Comparison of ENCODE assay signal across 30 cellular contexts in the genomic region with DNA sequence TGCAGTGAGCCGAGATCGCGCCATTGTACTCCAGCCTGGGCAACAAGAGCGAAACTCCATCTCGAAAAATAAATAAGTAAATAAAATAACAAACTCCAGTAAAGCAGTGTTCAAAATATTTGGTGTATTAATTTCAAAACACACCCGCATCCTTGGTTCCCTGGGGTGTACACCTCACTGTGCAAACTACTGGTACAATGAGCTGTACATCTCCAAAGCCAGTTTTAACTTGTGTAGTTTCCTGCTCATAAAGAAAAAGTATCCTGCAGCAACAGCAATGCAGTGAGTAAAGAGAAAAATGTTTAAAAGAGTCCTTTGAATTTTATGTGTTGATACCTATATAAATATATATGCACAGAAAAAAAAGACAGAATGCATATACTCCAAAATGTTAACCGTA.
"Had no signal": no experiment of that assay in that cellular context is flagged by ENCODE, and none has a peak within 500 bp of the region (broad histone marks: within the 10 kb centered on the region; RNA-seq: fewer than 3 reads in every experiment).

No MANE protein-coding gene starts in this region.

- H3K27ac ChIP-seq: ascending aorta, Peyer's patch, WERI-Rb-1 had no signal

- H3K36me3 ChIP-seq: ascending aorta, Peyer's patch had no signal

- H3K9me3 ChIP-seq: ascending aorta, Peyer's patch had no signal

- H3K36me3 Mint-ChIP-seq: activated naive CD8-positive, alpha-beta T cell treated with anti-CD3 and anti-CD28 coated beads for 36 hours had no signal

- DNase-seq: activated CD4-positive, alpha-beta memory T cell treated with anti-CD3 and anti-CD28 coated beads, Interleukin-2, amount 10 ng/mL, durations not matched to agents 7 days and 5 days; activated CD4-positive, alpha-beta T cell treated with anti-CD3 and anti-CD28 coated beads for 1 hour; activated CD4-positive, alpha-beta T cell treated with anti-CD3 and anti-CD28 coated beads for 48 hours; activated CD4-positive, CD25-positive, alpha-beta regulatory T cell; activated CD8-positive, alpha-beta memory T cell treated with anti-CD3 and anti-CD28 coated beads for 24 hours; activated CD8-positive, alpha-beta memory T cell treated with anti-CD3 and anti-CD28 coated beads, Interleukin-2, amount 10 ng/mL, durations not matched to agents 7 days and 5 days; activated CD8-positive, alpha-beta memory T cell treated with anti-CD3 and anti-CD28 coated beads, Interleukin-2, amount 50 U/mL, for 48 hours; activated effector memory CD4-positive, alpha-beta T cell treated with Interleukin-2 at 50 U/mL for 16 hours; activated naive CD4-positive, alpha-beta T cell; activated naive CD4-positive, alpha-beta T cell treated with anti-CD3 and anti-CD28 coated beads, Interleukin-2, amount 50 U/mL, for 16 hours; activated naive CD8-positive, alpha-beta T cell treated with anti-CD3 and anti-CD28 coated beads for 36 hours; activated T-cell treated with anti-CD3 and anti-CD28 coated beads, Interleukin-2, amount 50 U/mL, for 48 hours; amygdala; NCI-H1092 treated with DMSO at 0.1 percent for 48 hours; NCI-H1417; NCI-H146; NCI-H1930; NCI-H2081 treated with DMSO at 0.1 percent for 48 hours; NCI-H226; NCI-H446 treated with DMSO at 0.1 percent for 48 hours; NCI-H524; Peyer's patch; Right ventricle myocardium superior; RPMI8226; SW 1271; T-helper 1 cell; T-helper 2 cell; T1000; WERI-Rb-1 had no signal

- H3K27me3 Mint-ChIP-seq: activated CD8-positive, alpha-beta memory T cell treated with anti-CD3 and anti-CD28 coated beads, Interleukin-2, amount 10 ng/mL, durations not matched to agents 7 days and 5 days; activated naive CD8-positive, alpha-beta T cell treated with anti-CD3 and anti-CD28 coated beads for 36 hours had no signal

- H3K4me3 Mint-ChIP-seq: activated CD4-positive, alpha-beta memory T cell treated with anti-CD3 and anti-CD28 coated beads, Interleukin-2, amount 10 ng/mL, durations not matched to agents 7 days and 5 days; activated CD8-positive, alpha-beta memory T cell treated with anti-CD3 and anti-CD28 coated beads, Interleukin-2, amount 10 ng/mL, durations not matched to agents 7 days and 5 days; activated naive CD8-positive, alpha-beta T cell treated with anti-CD3 and anti-CD28 coated beads for 36 hours had no signal

- H3K9me3 Mint-ChIP-seq: activated CD4-positive, alpha-beta memory T cell treated with anti-CD3 and anti-CD28 coated beads, Interleukin-2, amount 10 ng/mL, durations not matched to agents 7 days and 5 days had no signal

- H3K27ac Mint-ChIP-seq: activated CD4-positive, alpha-beta memory T cell treated with anti-CD3 and anti-CD28 coated beads, Interleukin-2, amount 10 ng/mL, durations not matched to agents 7 days and 5 days; activated CD8-positive, alpha-beta memory T cell treated with anti-CD3 and anti-CD28 coated beads, Interleukin-2, amount 10 ng/mL, durations not matched to agents 7 days and 5 days; activated naive CD8-positive, alpha-beta T cell treated with anti-CD3 and anti-CD28 coated beads for 36 hours had no signal

- H3K27me3 ChIP-seq: ascending aorta, Peyer's patch had no signal

- H3K4me3 ChIP-seq: ascending aorta, Peyer's patch had no signal
